Comparison of ENCODE assay signal across 1 cellular context in the genomic region with DNA sequence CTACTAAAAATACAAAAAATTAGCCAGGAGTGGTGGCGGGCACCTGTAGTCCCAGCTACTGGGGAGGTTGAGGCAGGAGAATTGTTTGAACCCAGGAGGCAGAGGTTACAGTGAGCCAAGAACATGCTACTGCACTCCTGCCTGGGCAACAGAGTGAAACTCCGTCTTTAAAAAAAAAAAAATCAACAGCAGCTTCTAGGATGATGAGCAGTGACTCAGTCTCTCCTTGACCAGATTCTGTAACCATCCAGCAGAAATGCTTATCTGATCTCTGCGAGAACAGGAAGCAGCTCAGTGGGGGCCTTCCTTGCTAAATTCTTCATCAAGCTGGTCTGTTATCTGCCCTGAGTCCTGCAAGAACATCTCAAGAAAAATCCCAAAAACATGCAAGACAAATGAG. TPM values are rescaled to one million over a fixed set of nuclear protein-coding genes. Genes with fewer than 3 reads are reported as not detected.
"Had no signal": no experiment of that assay in that cellular context is flagged by ENCODE, and none has a peak within 500 bp of the region (broad histone marks: within the 10 kb centered on the region; RNA-seq: fewer than 3 reads in every experiment).

No MANE protein-coding gene starts in this region.

RNA-seq across cellular contexts. Expression of a gene that starts 5.5 kb away (rescaled TPM):
- polyA plus RNA-seq: esophagus had no signal
